In genomic region chr5:8843766-8844165, GRCh38 we compare ENCODE assay signal across 13 cellular contexts.
A peak's percentile ranks its signal among the peaks of the same experiment; 100 is the strongest.
DNase-seq lines count a peak whose midpoint lies in the region; ATAC-seq, FAIRE-seq and TF ChIP-seq lines count a peak whose summit lies in the region.
"Had no signal": no experiment of that assay in that cellular context is flagged by ENCODE, and none has a peak within 500 bp of the region (broad histone marks: within the 10 kb centered on the region; RNA-seq: fewer than 3 reads in every experiment).

No MANE protein-coding gene starts in this region.

- TF ChIP-seq EP300 in SK-N-SH (IDR thresholded peaks at IDR 0.05; ENCODE audit: borderline replicate concordance in 1 of 2, low read depth in 1 of 2, low read length in 1 of 2), result no peak

- no peak overlapping the region for H3K9ac ChIP-seq in SK-N-SH

- no peaks in the 10 kb centered on the region for H4K20me1 ChIP-seq in SK-N-SH (ENCODE audit: insufficient read depth)

- H3K27ac ChIP-seq in SK-N-SH (ENCODE audit: low read depth in 2 of 2, low read length in 1 of 2), result peak overlapping the region in 1 of 2 experiments; percentile 50; a peak in 1 of 4 replicates
- H3K27ac ChIP-seq: spleen, thoracic aorta had no signal

- H3K79me2 ChIP-seq in SK-N-SH (ENCODE audit: insufficient read depth), result no peaks in the 10 kb centered on the region

- no peaks in the 10 kb centered on the region for H3K9me3 ChIP-seq in SK-N-SH
- H3K9me3 ChIP-seq: thoracic aorta had no signal

- WGBS in SK-N-SH (ENCODE audit: low lambda C conversion rate), result 41% methylated on average over 7 of the region's 7 CpGs

- TF ChIP-seq CTCF in SK-N-SH (IDR thresholded peaks at IDR 0.05), result no peak

- H3K36me3 ChIP-seq in SK-N-SH (replicated peaks in 1 of 2; ENCODE audit: control insufficient read depth in 1 of 2, insufficient read depth in 2 of 2, low read length in 1 of 2), result no peaks in the 10 kb centered on the region
- H3K36me3 ChIP-seq: spleen, thoracic aorta had no signal

- peak; percentile 86 for FAIRE-seq in GM12892 (lab: Jason Lieb, UNC)
- FAIRE-seq: islet of Langerhans had no signal

- peaks cover 0 to 11% of the 10 kb centered on the region in 2 experiments; a peak in 2 of 4 replicates for H3K4me1 ChIP-seq in SK-N-SH (ENCODE audit: control insufficient read depth in 1 of 2, insufficient read depth in 2 of 2, low read depth in 1 of 2, low read length in 1 of 2)
- H3K4me1 ChIP-seq: spleen had no signal

- POLR2A ChIA-PET in SK-N-SH (lab: Yijun Ruan, JAX), result no interaction called here

- no peak for TF ChIP-seq RAD21 in SK-N-SH (IDR thresholded peaks at IDR 0.05; ENCODE audit: low read length)

- H3F3A ChIP-seq in SK-N-SH (replicated peaks; ENCODE audit: insufficient read depth), result peaks cover 19% of the 10 kb centered on the region

- DNase-seq in GM12892 (ENCODE audit: insufficient read length) (no peak), SK-N-SH (no peak), globus pallidus (ENCODE audit: low spot score) (peak; percentile 71), sciatic nerve (ENCODE audit: low spot score) (peak; percentile 77), RPMI8226 (no peak), GM19238 (ENCODE audit: insufficient read length, low spot score) (no peak), SKM-1 treated with dmso at 0.1 percent for 144 hours (lab: John Stamatoyannopoulos, UW; ENCODE audit: unreplicated experiment) (no peak), NCI-H1930 (lab: John Stamatoyannopoulos, UW) (no peak)
- DNase-seq: activated naive CD8-positive, alpha-beta T cell treated with anti-CD3 and anti-CD28 coated beads, Interleukin-2, amount 50 U/mL, for 24 hours; NCI-H446 treated with DMSO at 0.1 percent for 48 hours; spleen had no signal

- H3K27me3 ChIP-seq in SK-N-SH (ENCODE audit: insufficient read depth), result no peaks in the 10 kb centered on the region
- H3K27me3 ChIP-seq: spleen had no signal

- CTCF ChIA-PET in SK-N-SH (lab: Yijun Ruan, JAX), result no interaction called here

- 0 out of 2 replicates have a peak overlapping the region, but pooled peaks have one; percentile 31 for H2AFZ ChIP-seq in SK-N-SH (ENCODE audit: low read depth)

- no peaks in the 10 kb centered on the region for H3K9me2 ChIP-seq in SK-N-SH

- TF ChIP-seq POLR2A in GM12892 (IDR thresholded peaks at IDR 0.05; ENCODE audit: low read depth, low read length), result no peak

- H3K4me3 ChIP-seq in SK-N-SH (ENCODE audit: low read depth in 2 of 2, low read length in 1 of 2), result no peak overlapping the region
- H3K4me3 ChIP-seq: spleen, thoracic aorta had no signal

- ATAC-seq in sciatic nerve, result peak; percentile 94
- ATAC-seq: activated naive CD8-positive, alpha-beta T cell treated with anti-CD3 and anti-CD28 coated beads, Interleukin-2, amount 50 U/mL, for 24 hours had no signal

- 0 out of 2 replicates have a peak overlapping the region, but pooled peaks have one; percentile 13 for H3K4me2 ChIP-seq in SK-N-SH

- intact Hi-C loops in sciatic nerve (cut with DNase I), result no loop called here

TF ChIP-seq in SK-N-SH, 30 proteins besides CTCF, POLR2A, EP300 and RAD21:
- peak; percentile 30; the same call in 1 of the 2 replicates for TF ChIP-seq FOSL2 (IDR thresholded peaks at IDR 0.05; ENCODE audit: borderline replicate concordance, low read depth)
- no peak for TF ChIP-seq MXI1 (IDR thresholded peaks at IDR 0.05; ENCODE audit: low read depth, low read length)
- no peak for TF ChIP-seq GATA2 (CRISPR knock-in tag; IDR thresholded peaks at IDR 0.05)
- TF ChIP-seq CHD2 (IDR thresholded peaks at IDR 0.05; ENCODE audit: low read length, partially characterized antibody), result no peak
- no peak for TF ChIP-seq RXRA (IDR thresholded peaks at IDR 0.05; ENCODE audit: borderline replicate concordance, low read depth)
- no peak for TF ChIP-seq RFX5 (IDR thresholded peaks at IDR 0.05; ENCODE audit: low read length)
- TF ChIP-seq EZH2phosphoT487 (IDR thresholded peaks at IDR 0.05; ENCODE audit: borderline replicate concordance, low read depth), result no peak
- no peak for TF ChIP-seq TAF1 (IDR thresholded peaks at IDR 0.05; ENCODE audit: borderline replicate concordance, low read depth, low read length)
- TF ChIP-seq MAX (IDR thresholded peaks at IDR 0.05; ENCODE audit: low read depth), result 0 out of 2 replicates have a peak, but pooled peaks have one; percentile 46
TF ChIP-seq in SK-N-SH: peak in this region for 2.

Comparison
In these comparisons a context has a peak if more than half of its experiments do, and no peak if none do; other contexts are left out.
1. DNase-seq: peak in globus pallidus (single experiment) and sciatic nerve (single experiment); none in GM12892 (single experiment), SK-N-SH (single experiment), RPMI8226 (single experiment), GM19238 (single experiment), SKM-1 treated with dmso at 0.1 percent for 144 hours (single experiment) and NCI-H1930 (0 of 2).